11 cellular contexts compared by ENCODE assay signal in the genomic region with DNA sequence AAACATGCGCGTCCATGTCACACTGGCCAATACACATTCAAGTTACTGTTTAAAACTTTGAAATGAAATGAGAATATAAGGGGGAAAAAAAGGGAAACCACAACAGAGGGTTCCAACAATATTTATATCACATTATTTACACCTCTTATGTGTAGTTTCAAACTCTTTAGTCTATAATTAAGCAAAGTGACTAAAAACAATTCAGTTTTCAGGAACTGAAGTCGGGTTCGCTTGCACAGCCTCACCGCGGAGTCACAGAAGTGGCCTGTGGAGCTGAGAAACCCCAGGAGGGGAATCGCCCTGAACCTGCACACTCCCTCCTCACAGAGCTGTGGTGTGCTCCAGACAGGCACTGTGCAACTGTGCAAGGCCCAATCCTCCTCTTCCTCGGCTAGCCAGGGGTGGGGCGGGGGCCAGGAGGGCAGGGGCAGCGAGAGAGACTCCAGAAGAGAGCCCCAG.
DNase-seq lines count a peak whose midpoint lies in the region; ATAC-seq and TF ChIP-seq lines count a peak whose summit lies in the region.
"Had no signal": no experiment of that assay in that cellular context is flagged by ENCODE, and none has a peak within 500 bp of the region (broad histone marks: within the 10 kb centered on the region; RNA-seq: fewer than 3 reads in every experiment).

No MANE protein-coding gene starts in this region.

- no peak for TF ChIP-seq CTCF in CD4-positive, alpha-beta T cell (IDR thresholded peaks at IDR 0.05)
- TF ChIP-seq CTCF in ovary (IDR thresholded peaks at IDR 0.05): no peak

- H3K9me3 Mint-ChIP-seq in CD4-positive, alpha-beta T cell: no peaks in the 10 kb centered on the region
- H3K9me3 Mint-ChIP-seq: stimulated activated naive CD8-positive, alpha-beta T cell treated with anti-CD3 and anti-CD28 coated beads, Interleukin-15, Interleukin-2, amounts not matched to agents 100 ng/mL and 50 ng/mL, for 24 hours had no signal

- H3K27me3 ChIP-seq in CD4-positive, alpha-beta T cell (ENCODE audit: control insufficient read depth, insufficient read depth, low read length): no peaks in the 10 kb centered on the region
- no peaks in the 10 kb centered on the region for H3K27me3 ChIP-seq in ovary

- no peak overlapping the region for H3K4me3 ChIP-seq in ovary

- WGBS in ovary, 3 donors: 95 to 96% (median 96%) methylated on average over 10 of the region's 10 CpGs

- H3K27ac ChIP-seq in CD4-positive, alpha-beta T cell (ENCODE audit: low read depth, low read length): no peak overlapping the region
- no peak overlapping the region for H3K27ac ChIP-seq in ovary

- H3K4me3 Mint-ChIP-seq in CD4-positive, alpha-beta T cell: no peak overlapping the region
- H3K4me3 Mint-ChIP-seq: stimulated activated naive CD8-positive, alpha-beta T cell treated with anti-CD3 and anti-CD28 coated beads, Interleukin-15, Interleukin-2, amounts not matched to agents 100 ng/mL and 50 ng/mL, for 24 hours had no signal

- intact Hi-C loops in CD4-positive, alpha-beta T cell (cut with DNase I, micrococcal nuclease): no loop called here
- intact Hi-C loops in ovary (cut with DNase I): loop anchor here in 1 of 4 donors (10.0 kb wide), 1 partner anchor 64 kb away; no protein-coding TSS in a partner anchor

- peaks cover 70% of the 10 kb centered on the region for H3K36me3 Mint-ChIP-seq in CD4-positive, alpha-beta T cell (ENCODE audit: low read depth)

- ATAC-seq in CD4-positive, alpha-beta T cell (ENCODE audit: poor library complexity): no peak
- ATAC-seq in GM19043 (IDR thresholded peaks at IDR 0.05; ENCODE audit: low read depth, unreplicated experiment) (peak; percentile 68), HG02642 (IDR thresholded peaks at IDR 0.05; ENCODE audit: poor library complexity, unreplicated experiment) (peak; percentile 85), HG03460 (IDR thresholded peaks at IDR 0.05; ENCODE audit: unreplicated experiment) (peak; percentile 65)
- ATAC-seq: activated CD4-positive, CD25-positive, alpha-beta regulatory T cell treated with anti-CD3 and anti-CD28 coated beads, Interleukin-2, amount 50 U/mL, for 24 hours had no signal

- no peaks in the 10 kb centered on the region for H3K27me3 Mint-ChIP-seq in CD4-positive, alpha-beta T cell
- H3K27me3 Mint-ChIP-seq: stimulated activated naive CD8-positive, alpha-beta T cell treated with anti-CD3 and anti-CD28 coated beads, Interleukin-15, Interleukin-2, amounts not matched to agents 100 ng/mL and 50 ng/mL, for 24 hours had no signal

- no peaks in the 10 kb centered on the region for H3K9me3 ChIP-seq in CD4-positive, alpha-beta T cell (ENCODE audit: control insufficient read depth, low read length)
- H3K9me3 ChIP-seq in ovary: no peaks in the 10 kb centered on the region

- DNase-seq in CD4-positive, alpha-beta T cell: no peak
- no peak for DNase-seq in activated T-cell treated with anti-CD3 and anti-CD28 coated beads, Interleukin-2, amount 50 U/mL, for 1 hour
- no peak for DNase-seq in ovary
- DNase-seq in activated gamma-delta T cell treated with Interleukin-2 at 50 U/mL for 16 hours: no peak
- DNase-seq in NCI-H446 (lab: John Stamatoyannopoulos, UW): no peak
- DNase-seq: NCI-H1694 had no signal

- TF ChIP-seq POLR2A in ovary (IDR thresholded peaks at IDR 0.05): no peak

- peaks cover 87% of the 10 kb centered on the region for H3K4me1 Mint-ChIP-seq in CD4-positive, alpha-beta T cell (ENCODE audit: low read depth)

- CTCF ChIA-PET in CD4-positive, alpha-beta T cell (lab: Charles Lee): interaction anchor here (1.4 kb wide), 2 partner anchors 14 to 152 kb away, joined by 3 to 4 read pairs; no protein-coding TSS in a partner anchor

- peak overlapping the region; percentile 47 for H3K27ac Mint-ChIP-seq in CD4-positive, alpha-beta T cell

- no peak for TF ChIP-seq EP300 in ovary (IDR thresholded peaks at IDR 0.05)

- no peaks in the 10 kb centered on the region for H3K36me3 ChIP-seq in ovary

- peaks cover 33% of the 10 kb centered on the region for H3K4me1 ChIP-seq in ovary (ENCODE audit: insufficient read depth)

- POLR2A ChIA-PET in CD4-positive, alpha-beta T cell (lab: Charles Lee): no interaction called here
